ENCODE assay signal across 7 cellular contexts in genomic region chr1:121157609-121158008, GRCh38. TPM values are rescaled to one million over a fixed set of nuclear protein-coding genes. Genes with fewer than 3 reads are reported as not detected.
DNase-seq lines count a peak whose midpoint lies in the region; ATAC-seq and TF ChIP-seq lines count a peak whose summit lies in the region.
"Not testable (repeated sequence)": the region's sequence is repeated elsewhere in the genome, so short reads cannot be mapped to it uniquely, and the experiment has no call there.

No MANE protein-coding gene starts in this region.

- not testable (repeated sequence) for H3K4me2 ChIP-seq in PC-3 (ENCODE audit: low read length)

- not testable (repeated sequence) for H3K9me2 ChIP-seq in PC-3 (replicated peaks; ENCODE audit: low read length)

- WGBS in psoas muscle, 3 donors = 69 to 77% methylated on average over 1 of the region's 2 CpGs; no CpG with 5 or more reads in 1 of the 3 donors

- not testable (repeated sequence) for H3K9me3 ChIP-seq in PC-3 (ENCODE audit: low read length); psoas muscle; upper lobe of right lung

- not testable (repeated sequence) for H3K4me3 Mint-ChIP-seq in HFFc6; activated CD4-positive, alpha-beta T cell treated with anti-CD3 and anti-CD28 coated beads for 36 hours

- H3K79me2 ChIP-seq in PC-3 (ENCODE audit: low read length) = not testable (repeated sequence)

- peak; percentile 52 for DNase-seq in HFFc6
- not testable (repeated sequence) for DNase-seq in PC-3; activated CD4-positive, alpha-beta T cell treated with anti-CD3 and anti-CD28 coated beads for 36 hours; activated naive CD4-positive, alpha-beta T cell treated with anti-CD3 and anti-CD28 coated beads, Interleukin-2, amount 50 U/mL, for 72 hours (ENCODE audit: low spot score in 2 of 2); foreskin keratinocyte; psoas muscle; upper lobe of right lung

- H3K27me3 ChIP-seq in PC-3 (ENCODE audit: low read length); foreskin keratinocyte; psoas muscle (ENCODE audit: insufficient read depth in 3 of 3, low read length in 2 of 3); upper lobe of right lung: not testable (repeated sequence)

- not testable (repeated sequence) for H3K9me3 Mint-ChIP-seq in HFFc6; activated CD4-positive, alpha-beta T cell treated with anti-CD3 and anti-CD28 coated beads for 36 hours (ENCODE audit: low read depth); activated naive CD4-positive, alpha-beta T cell treated with anti-CD3 and anti-CD28 coated beads, Interleukin-2, amount 50 U/mL, for 72 hours

- not testable (repeated sequence) for H3K4me1 ChIP-seq in PC-3 (ENCODE audit: insufficient read depth, low read length); foreskin keratinocyte; psoas muscle; upper lobe of right lung

- not testable (repeated sequence) for H3F3A ChIP-seq in PC-3 (ENCODE audit: low read length, unreplicated experiment)

- H3K27ac Mint-ChIP-seq in HFFc6; activated CD4-positive, alpha-beta T cell treated with anti-CD3 and anti-CD28 coated beads for 36 hours; activated naive CD4-positive, alpha-beta T cell treated with anti-CD3 and anti-CD28 coated beads, Interleukin-2, amount 50 U/mL, for 72 hours: not testable (repeated sequence)

- intact Hi-C loops in PC-3 (cut with micrococcal nuclease); activated CD4-positive, alpha-beta T cell treated with anti-CD3 and anti-CD28 coated beads for 36 hours (cut with DNase I, micrococcal nuclease); psoas muscle (cut with DNase I); upper lobe of right lung (cut with DNase I): not testable (repeated sequence)

- H2AFZ ChIP-seq in PC-3 (ENCODE audit: low read length) = not testable (repeated sequence)

- ATAC-seq in PC-3 (peak; percentile 99), foreskin keratinocyte (peak; percentile 100), psoas muscle (peak in 3 of 4 donors; percentile 43 to 57 (median 57)), upper lobe of right lung (peak; percentile 14)
- ATAC-seq in activated CD4-positive, alpha-beta T cell treated with anti-CD3 and anti-CD28 coated beads for 36 hours = peak; percentile 65
- peak; percentile 51 to 87 for ATAC-seq in activated naive CD4-positive, alpha-beta T cell treated with anti-CD3 and anti-CD28 coated beads, Interleukin-2, amount 50 U/mL, for 72 hours

- H3K36me3 ChIP-seq in PC-3 (ENCODE audit: low read depth, low read length); psoas muscle (ENCODE audit: insufficient read depth in 1 of 2, low read depth in 1 of 2); upper lobe of right lung: not testable (repeated sequence)

- peaks cover 11% of the 10 kb centered on the region for H3K4me1 Mint-ChIP-seq in HFFc6 (ENCODE audit: low read depth)
- H3K4me1 Mint-ChIP-seq in activated CD4-positive, alpha-beta T cell treated with anti-CD3 and anti-CD28 coated beads for 36 hours = not testable (repeated sequence)

- not testable (repeated sequence) for H3K27ac ChIP-seq in PC-3 (ENCODE audit: low read length); foreskin keratinocyte; psoas muscle; upper lobe of right lung

- H3K27me3 Mint-ChIP-seq in HFFc6 (ENCODE audit: insufficient read depth); activated CD4-positive, alpha-beta T cell treated with anti-CD3 and anti-CD28 coated beads for 36 hours: not testable (repeated sequence)

- POLR2A ChIA-PET in PC-3 (lab: Charles Lee; ENCODE audit: unreplicated experiment); activated CD4-positive, alpha-beta T cell treated with anti-CD3 and anti-CD28 coated beads for 36 hours (lab: Charles Lee): not testable (repeated sequence)

- not testable (repeated sequence) for H3K4me3 ChIP-seq in PC-3 (ENCODE audit: low read length); psoas muscle; upper lobe of right lung

- not testable (repeated sequence) for H4K20me1 ChIP-seq in PC-3 (ENCODE audit: low read length)

- CTCF ChIA-PET in PC-3 (lab: Charles Lee); activated CD4-positive, alpha-beta T cell treated with anti-CD3 and anti-CD28 coated beads for 36 hours (lab: Charles Lee): not testable (repeated sequence)

- TF ChIP-seq CTCF in HFFc6 (IDR thresholded peaks at IDR 0.05); PC-3 (conservative IDR thresholded peaks at IDR 0.05; ENCODE audit: low read depth, low read length); foreskin keratinocyte (conservative IDR thresholded peaks at IDR 0.05); psoas muscle (IDR thresholded peaks at IDR 0.05); upper lobe of right lung (IDR thresholded peaks at IDR 0.05): not testable (repeated sequence)

- not testable (repeated sequence) for H3K36me3 Mint-ChIP-seq in HFFc6 (ENCODE audit: low read depth); activated CD4-positive, alpha-beta T cell treated with anti-CD3 and anti-CD28 coated beads for 36 hours (ENCODE audit: low read depth); activated naive CD4-positive, alpha-beta T cell treated with anti-CD3 and anti-CD28 coated beads, Interleukin-2, amount 50 U/mL, for 72 hours

- not testable (repeated sequence) for H3K9ac ChIP-seq in PC-3 (ENCODE audit: low read length)

- not testable (repeated sequence) for BruUV-seq in PC-3 (replicated peaks; lab: Mats Ljungman, UMichigan)

RNA-seq across cellular contexts. Expression of gene FAM72B, which starts 26.5 kb away (rescaled TPM):
- 1 to 10 TPM; 2.2 to 6.2 (median 5.0) TPM for total RNA-seq in HFFc6 (2021; fragmentation: NEBNext Ultra II Directional; extraction: Animal tissue kit (Norgen Biotek cat#: 25700))
- total RNA-seq in PC-3 (2014; rRNA removed) (11.1 and 11.6 TPM in 2 replicates), foreskin keratinocyte (4.3 and 7.1 TPM in 2 replicates), psoas muscle (under 1 TPM in 3 of 4 donors, not detected in 1; 0.14 to 0.99 (median 0.38) TPM), upper lobe of right lung (0.55 TPM)
- 10 to 100 TPM; 37.1 to 43.1 TPM for total RNA-seq in activated CD4-positive, alpha-beta T cell treated with anti-CD3 and anti-CD28 coated beads for 36 hours
- total RNA-seq in activated naive CD4-positive, alpha-beta T cell treated with anti-CD3 and anti-CD28 coated beads, Interleukin-2, amount 50 U/mL, for 72 hours = 10 to 100 TPM; 36.7 to 43.6 TPM
- polyA plus RNA-seq in foreskin keratinocyte (3.1 and 5.8 TPM in 2 replicates), psoas muscle (under 1 TPM in 2 of 3 donors, not detected in 1; 0.12 to 0.14 TPM)

RNA-seq across cellular contexts. Expression of gene SRGAP2C, which starts 27.2 kb away (rescaled TPM):
- 10 to 100 TPM; 13.8 to 34.6 (median 23.0) TPM for total RNA-seq in HFFc6 (2021; fragmentation: NEBNext Ultra II Directional; extraction: Animal tissue kit (Norgen Biotek cat#: 25700))
- 6.6 and 7.6 TPM in 2 replicates for total RNA-seq in PC-3 (2014; rRNA removed)
- total RNA-seq in activated CD4-positive, alpha-beta T cell treated with anti-CD3 and anti-CD28 coated beads for 36 hours = 10 to 100 TPM; 14.7 to 17.8 TPM
- 10 to 100 TPM; 12.5 to 51.8 TPM for total RNA-seq in activated naive CD4-positive, alpha-beta T cell treated with anti-CD3 and anti-CD28 coated beads, Interleukin-2, amount 50 U/mL, for 72 hours
- 12.1 and 17.6 TPM in 2 replicates for total RNA-seq in foreskin keratinocyte
- 2.5 and 4.0 TPM in 2 replicates for polyA plus RNA-seq in foreskin keratinocyte
- total RNA-seq in psoas muscle = 10 to 100 TPM in 1 of 4 donors, 1 to 10 TPM in 3; 3.7 to 12.0 (median 4.4) TPM
- 1 to 10 TPM in 2 of 3 donors, under 1 TPM in 1; 0.72 to 1.2 (median 1.1) TPM for polyA plus RNA-seq in psoas muscle
- 36.0 TPM for total RNA-seq in upper lobe of right lung

Comparison
In these comparisons a context has a peak if more than half of its experiments do, and no peak if none do; other contexts are left out.
1. ATAC-seq: peak in every context shown above with its lines; median percentile 100 in foreskin keratinocyte; 99 in PC-3; 69 in activated naive CD4-positive, alpha-beta T cell treated with anti-CD3 and anti-CD28 coated beads, Interleukin-2, amount 50 U/mL, for 72 hours; 65 in activated CD4-positive, alpha-beta T cell treated with anti-CD3 and anti-CD28 coated beads for 36 hours; 57 in psoas muscle; 14 in upper lobe of right lung.